ENCODE assay signal across 20 cellular contexts in genomic region chr6:346389-347030, GRCh38. TPM values are rescaled to one million over a fixed set of nuclear protein-coding genes. Genes with fewer than 3 reads are reported as not detected.
DNase-seq lines count a peak whose midpoint lies in the region; ATAC-seq and TF ChIP-seq lines count a peak whose summit lies in the region.
"Had no signal": no experiment of that assay in that cellular context is flagged by ENCODE, and none has a peak within 500 bp of the region (broad histone marks: within the 10 kb centered on the region; RNA-seq: fewer than 3 reads in every experiment).

No MANE protein-coding gene starts in this region.

- ATAC-seq in stimulated activated naive B cell treated with anti-CD40 and anti-IgM and Interleukin-4, amounts not matched to agents 10 μg/mL and 1 μg/mL and 100 μg/mL, for 72 hours (replicated peaks), result no peak
- ATAC-seq in stimulated activated effector memory CD8-positive, alpha-beta T cell treated with anti-CD3 and anti-CD28 coated beads, Interleukin-12 subunit alpha, Interleukin-12 subunit beta, amount 100 ng/mL, for 72 hours, result no peak
- ATAC-seq: activated naive CD8-positive, alpha-beta T cell treated with anti-CD3 and anti-CD28 coated beads, Interleukin-2, amount 50 U/mL, for 24 hours had no signal

- peaks cover 10% of the 10 kb centered on the region for H3K36me3 ChIP-seq in WERI-Rb-1
- H3K36me3 ChIP-seq: ovary had no signal

- peaks cover 35% of the 10 kb centered on the region for H3K27me3 ChIP-seq in WERI-Rb-1 (ENCODE audit: insufficient read depth, low read depth, severe bottlenecking)
- H3K27me3 ChIP-seq: BLaER1 treated with 17β-estradiol and CSF1 and Interleukin-3, amounts not matched to agents 10 nM and 100 nM; ovary; suprapubic skin had no signal

- TF ChIP-seq CTCF in WERI-Rb-1 (IDR thresholded peaks at IDR 0.05; ENCODE audit: low read depth, low read length), result no peak

- H3K9me3 ChIP-seq in WERI-Rb-1 (ENCODE audit: severe bottlenecking), result no peaks in the 10 kb centered on the region
- H3K9me3 ChIP-seq: BLaER1 treated with 17β-estradiol and CSF1 and Interleukin-3, amounts not matched to agents 10 nM and 100 nM; left ventricle myocardium inferior; ovary; suprapubic skin had no signal

- H3K4me3 Mint-ChIP-seq in stimulated activated naive B cell treated with anti-CD40 and anti-IgM and Interleukin-4, amounts not matched to agents 10 μg/mL and 1 μg/mL and 100 μg/mL, for 72 hours, result peak overlapping the region; percentile 45 to 46
- no peak overlapping the region for H3K4me3 Mint-ChIP-seq in stimulated activated effector memory CD8-positive, alpha-beta T cell treated with anti-CD3 and anti-CD28 coated beads, Interleukin-12 subunit alpha, Interleukin-12 subunit beta, amount 100 ng/mL, for 72 hours
- H3K4me3 Mint-ChIP-seq: activated naive CD8-positive, alpha-beta T cell treated with anti-CD3 and anti-CD28 coated beads, Interleukin-2, amount 50 U/mL, for 24 hours; H9; T-helper 17 cell had no signal

- DNase-seq in HCEC 1CT (peak; percentile 16), RPMI7951 (ENCODE audit: low read depth) (peak; percentile 28), fibroblast of peridontal ligament (ENCODE audit: extremely low read depth) (peak; percentile 36), NOMO-1 treated with DMSO at 0.1 percent for 48 hours (lab: John Stamatoyannopoulos, UW; ENCODE audit: unreplicated experiment) (no peak), WERI-Rb-1 (no peak)
- DNase-seq in stimulated activated naive B cell treated with anti-CD40 and anti-IgM and Interleukin-4, amounts not matched to agents 10 μg/mL and 1 μg/mL and 100 μg/mL, for 72 hours, result no peak
- DNase-seq in stimulated activated effector memory CD8-positive, alpha-beta T cell treated with anti-CD3 and anti-CD28 coated beads, Interleukin-12 subunit alpha, Interleukin-12 subunit beta, amount 100 ng/mL, for 72 hours (ENCODE audit: low spot score in 2 of 2), result no peak
- DNase-seq: activated naive CD8-positive, alpha-beta T cell treated with anti-CD3 and anti-CD28 coated beads, Interleukin-2, amount 50 U/mL, for 24 hours; H9; Kasumi-1; left ventricle myocardium inferior; NCI-H1417 treated with DMSO at 0.1 percent for 48 hours; NCI-H2227 treated with DMSO at 0.1 percent for 48 hours; NK-92 treated with Interleukin-12 subunit alpha and Interleukin-12 subunit beta, amount 100 ng/mL, for 24 hours; Right ventricle myocardium superior; stimulated activated CD4-positive, alpha-beta T cell treated with anti-CD3 and anti-CD28 coated beads, Interleukin-4, amount 100 ng/mL, for 24 hours; T-helper 17 cell had no signal

- H3K9me3 Mint-ChIP-seq in stimulated activated naive B cell treated with anti-CD40 and anti-IgM and Interleukin-4, amounts not matched to agents 10 μg/mL and 1 μg/mL and 100 μg/mL, for 72 hours, result peaks cover 0 to 4% of the 10 kb centered on the region in 2 donors
- H3K9me3 Mint-ChIP-seq in stimulated activated effector memory CD8-positive, alpha-beta T cell treated with anti-CD3 and anti-CD28 coated beads, Interleukin-12 subunit alpha, Interleukin-12 subunit beta, amount 100 ng/mL, for 72 hours, result no peaks in the 10 kb centered on the region
- H3K9me3 Mint-ChIP-seq: activated naive CD8-positive, alpha-beta T cell treated with anti-CD3 and anti-CD28 coated beads, Interleukin-2, amount 50 U/mL, for 24 hours had no signal

- H3K27ac ChIP-seq in WERI-Rb-1, result no peak overlapping the region
- H3K27ac ChIP-seq: BLaER1 treated with 17β-estradiol and CSF1 and Interleukin-3, amounts not matched to agents 10 nM and 100 nM; left ventricle myocardium inferior; ovary; suprapubic skin had no signal

- H3K4me3 ChIP-seq in WERI-Rb-1 (ENCODE audit: low read depth, low read length), result no peak overlapping the region
- H3K4me3 ChIP-seq: BLaER1 treated with 17β-estradiol and CSF1 and Interleukin-3, amounts not matched to agents 10 nM and 100 nM; left ventricle myocardium inferior; ovary; suprapubic skin had no signal

- H3K27me3 Mint-ChIP-seq in stimulated activated naive B cell treated with anti-CD40 and anti-IgM and Interleukin-4, amounts not matched to agents 10 μg/mL and 1 μg/mL and 100 μg/mL, for 72 hours, result no peaks in the 10 kb centered on the region
- H3K27me3 Mint-ChIP-seq: activated naive CD8-positive, alpha-beta T cell treated with anti-CD3 and anti-CD28 coated beads, Interleukin-2, amount 50 U/mL, for 24 hours; T-helper 17 cell had no signal

- peaks cover 42 to 85% of the 10 kb centered on the region in 2 donors for H3K4me1 Mint-ChIP-seq in stimulated activated naive B cell treated with anti-CD40 and anti-IgM and Interleukin-4, amounts not matched to agents 10 μg/mL and 1 μg/mL and 100 μg/mL, for 72 hours
- H3K4me1 Mint-ChIP-seq in stimulated activated effector memory CD8-positive, alpha-beta T cell treated with anti-CD3 and anti-CD28 coated beads, Interleukin-12 subunit alpha, Interleukin-12 subunit beta, amount 100 ng/mL, for 72 hours, result peaks cover 22% of the 10 kb centered on the region
- H3K4me1 Mint-ChIP-seq: T-helper 17 cell had no signal

- peak overlapping the region; percentile 93 for H3K27ac Mint-ChIP-seq in stimulated activated naive B cell treated with anti-CD40 and anti-IgM and Interleukin-4, amounts not matched to agents 10 μg/mL and 1 μg/mL and 100 μg/mL, for 72 hours
- no peak overlapping the region for H3K27ac Mint-ChIP-seq in stimulated activated effector memory CD8-positive, alpha-beta T cell treated with anti-CD3 and anti-CD28 coated beads, Interleukin-12 subunit alpha, Interleukin-12 subunit beta, amount 100 ng/mL, for 72 hours
- H3K27ac Mint-ChIP-seq: activated naive CD8-positive, alpha-beta T cell treated with anti-CD3 and anti-CD28 coated beads, Interleukin-2, amount 50 U/mL, for 24 hours; T-helper 17 cell had no signal

- peaks cover 60 to 70% of the 10 kb centered on the region in 2 donors for H3K36me3 Mint-ChIP-seq in stimulated activated naive B cell treated with anti-CD40 and anti-IgM and Interleukin-4, amounts not matched to agents 10 μg/mL and 1 μg/mL and 100 μg/mL, for 72 hours
- peaks cover 55% of the 10 kb centered on the region for H3K36me3 Mint-ChIP-seq in stimulated activated effector memory CD8-positive, alpha-beta T cell treated with anti-CD3 and anti-CD28 coated beads, Interleukin-12 subunit alpha, Interleukin-12 subunit beta, amount 100 ng/mL, for 72 hours

RNA-seq across cellular contexts. Expression of gene IRF4, which starts 45.0 kb away (rescaled TPM):
- total RNA-seq in RPMI7951 (2014; rRNA removed; shearing (Covaris generic)), result 0.24 and 0.39 TPM in 2 replicates

RNA-seq across cellular contexts. Expression of gene DUSP22, which starts 54.2 kb away (rescaled TPM):
- total RNA-seq in RPMI7951 (2014; rRNA removed; shearing (Covaris generic)), result 10.5 and 15.6 TPM in 2 replicates

Comparison
In these comparisons a context has a peak if more than half of its experiments do, and no peak if none do; other contexts are left out.
1. DNase-seq: peak in HCEC 1CT (single experiment), RPMI7951 (single experiment) and fibroblast of peridontal ligament (single experiment); none in stimulated activated naive B cell treated with anti-CD40 and anti-IgM and Interleukin-4, amounts not matched to agents 10 μg/mL and 1 μg/mL and 100 μg/mL, for 72 hours (single experiment), NOMO-1 treated with DMSO at 0.1 percent for 48 hours (single experiment), stimulated activated effector memory CD8-positive, alpha-beta T cell treated with anti-CD3 and anti-CD28 coated beads, Interleukin-12 subunit alpha, Interleukin-12 subunit beta, amount 100 ng/mL, for 72 hours (0 of 2) and WERI-Rb-1 (single experiment).